In genomic region chr5:88840497-88840896, GRCh38 we compare ENCODE assay signal across 23 cellular contexts. TPM values are rescaled to one million over a fixed set of nuclear protein-coding genes. Genes with fewer than 3 reads are reported as not detected.
DNase-seq lines count a peak whose midpoint lies in the region; ATAC-seq, FAIRE-seq and TF ChIP-seq lines count a peak whose summit lies in the region.
"Had no signal": no experiment of that assay in that cellular context is flagged by ENCODE, and none has a peak within 500 bp of the region (broad histone marks: within the 10 kb centered on the region; RNA-seq: fewer than 3 reads in every experiment).

No MANE protein-coding gene starts in this region.

- no peak overlapping the region for H3K4me3 Mint-ChIP-seq in stimulated activated naive B cell treated with anti-CD40 and anti-IgM and Interleukin-4, amounts not matched to agents 10 μg/mL and 1 μg/mL and 100 μg/mL, for 72 hours
- H3K4me3 Mint-ChIP-seq: CD4-positive, CD25-positive, alpha-beta regulatory T cell; H9 had no signal

- peaks cover 0 to 1% of the 10 kb centered on the region in 2 donors for H3K9me3 Mint-ChIP-seq in stimulated activated naive B cell treated with anti-CD40 and anti-IgM and Interleukin-4, amounts not matched to agents 10 μg/mL and 1 μg/mL and 100 μg/mL, for 72 hours
- H3K9me3 Mint-ChIP-seq: H9 had no signal

- H3K36me3 Mint-ChIP-seq in stimulated activated naive B cell treated with anti-CD40 and anti-IgM and Interleukin-4, amounts not matched to agents 10 μg/mL and 1 μg/mL and 100 μg/mL, for 72 hours = peaks cover 32 to 53% of the 10 kb centered on the region in 2 donors
- H3K36me3 Mint-ChIP-seq: CD4-positive, CD25-positive, alpha-beta regulatory T cell had no signal

- TF ChIP-seq CTCF in ascending aorta (IDR thresholded peaks at IDR 0.05) (no peak), lower lobe of right lung (IDR thresholded peaks at IDR 0.05) (no peak)

- DNase-seq in GM19239 (ENCODE audit: insufficient read length, low spot score) = no peak
- no peak for DNase-seq in ascending aorta (ENCODE audit: low spot score in 2 of 2)
- DNase-seq in lower lobe of right lung = no peak
- no peak for DNase-seq in stimulated activated naive B cell treated with anti-CD40 and anti-IgM and Interleukin-4, amounts not matched to agents 10 μg/mL and 1 μg/mL and 100 μg/mL, for 72 hours
- no peak for DNase-seq in AML-193 (lab: John Stamatoyannopoulos, UW)
- DNase-seq in left colon = no peak
- DNase-seq in NCI-H748 treated with DMSO at 0.1 percent for 48 hours (lab: John Stamatoyannopoulos, UW) = no peak
- DNase-seq: BE2C; CD4-positive, CD25-positive, alpha-beta regulatory T cell; DMS79; H9; KG1; NCI-H1092 treated with DMSO at 0.1 percent for 48 hours; NCI-H1436 treated with DMSO at 0.1 percent for 48 hours; NCI-H2029 treated with DMSO at 0.1 percent for 48 hours; NCI-H226; NCI-H510A treated with DMSO at 0.1 percent for 48 hours; NCI-H774; NK-92 treated with Interleukin-12 subunit alpha and Interleukin-12 subunit beta, amount 100 ng/mL, for 24 hours; SIG-M5 had no signal

- peak overlapping the region; percentile 28 for H3K27ac Mint-ChIP-seq in stimulated activated naive B cell treated with anti-CD40 and anti-IgM and Interleukin-4, amounts not matched to agents 10 μg/mL and 1 μg/mL and 100 μg/mL, for 72 hours
- H3K27ac Mint-ChIP-seq: CD4-positive, CD25-positive, alpha-beta regulatory T cell; H9 had no signal

- H3K27ac ChIP-seq in ascending aorta (peak overlapping the region; percentile 42 to 88), lower lobe of right lung (peak overlapping the region; percentile 37)

- no peaks in the 10 kb centered on the region for H3K9me3 ChIP-seq in ascending aorta
- H3K9me3 ChIP-seq in lower lobe of right lung = no peaks in the 10 kb centered on the region
- H3K9me3 ChIP-seq: BE2C had no signal

- H3K4me3 ChIP-seq in ascending aorta (no peak overlapping the region), lower lobe of right lung (no peak overlapping the region)

- FAIRE-seq in GM19239 (lab: Jason Lieb, UNC) = peak; percentile 82
- FAIRE-seq: A204.1 had no signal

- ATAC-seq in lower lobe of right lung (peak; percentile 61 to 86), left colon (no peak), HG03108 (IDR thresholded peaks at IDR 0.05; ENCODE audit: unreplicated experiment) (no peak)
- ATAC-seq in stimulated activated naive B cell treated with anti-CD40 and anti-IgM and Interleukin-4, amounts not matched to agents 10 μg/mL and 1 μg/mL and 100 μg/mL, for 72 hours (replicated peaks) = no peak
- ATAC-seq: Panc1 had no signal

- intact Hi-C loops in ascending aorta (cut with DNase I) (no loop called here), lower lobe of right lung (cut with DNase I) (no loop called here), left colon (cut with DNase I, micrococcal nuclease) (no loop called here)

- no peaks in the 10 kb centered on the region for H3K27me3 ChIP-seq in ascending aorta
- no peaks in the 10 kb centered on the region for H3K27me3 ChIP-seq in lower lobe of right lung (ENCODE audit: low read depth)

- H3K36me3 ChIP-seq in ascending aorta (no peaks in the 10 kb centered on the region), lower lobe of right lung (no peaks in the 10 kb centered on the region)
- H3K36me3 ChIP-seq: BE2C had no signal

- H3K4me1 Mint-ChIP-seq in stimulated activated naive B cell treated with anti-CD40 and anti-IgM and Interleukin-4, amounts not matched to agents 10 μg/mL and 1 μg/mL and 100 μg/mL, for 72 hours = peaks cover 22 to 52% of the 10 kb centered on the region in 2 donors

- H3K4me1 ChIP-seq in ascending aorta (peaks cover 3 to 37% of the 10 kb centered on the region in 2 donors), lower lobe of right lung (peaks cover 25% of the 10 kb centered on the region)
- H3K4me1 ChIP-seq: BE2C had no signal

- no peaks in the 10 kb centered on the region for H3K27me3 Mint-ChIP-seq in stimulated activated naive B cell treated with anti-CD40 and anti-IgM and Interleukin-4, amounts not matched to agents 10 μg/mL and 1 μg/mL and 100 μg/mL, for 72 hours
- H3K27me3 Mint-ChIP-seq: CD4-positive, CD25-positive, alpha-beta regulatory T cell had no signal

RNA-seq across cellular contexts. Expression of gene MEF2C, which starts 42.5 kb away (rescaled TPM):
- total RNA-seq in ascending aorta (138 TPM), lower lobe of right lung (42.0 TPM), left colon (10 to 100 TPM; 10.0 to 27.4 TPM)

Comparison
In these comparisons a context has a peak if more than half of its experiments do, and no peak if none do; other contexts are left out.
1. ATAC-seq: peak in lower lobe of right lung (2 of 2); none in stimulated activated naive B cell treated with anti-CD40 and anti-IgM and Interleukin-4, amounts not matched to agents 10 μg/mL and 1 μg/mL and 100 μg/mL, for 72 hours (0 of 2), left colon (single experiment) and HG03108 (single experiment).